1 cellular context compared by ENCODE assay signal in genomic region chr16:89972244-89973234, GRCh38.
TF ChIP-seq lines count a peak whose summit lies in the region.

No MANE protein-coding gene starts in this region.

TF ChIP-seq in GM12878, 131 proteins besides CTCF, POLR2A, EP300 and RAD21 (continues in another document):
- peak; percentile 72; the same call in 1 of the 2 replicates for TF ChIP-seq ZNF687 (IDR thresholded peaks at IDR 0.05)
- TF ChIP-seq KLF5 (IDR thresholded peaks at IDR 0.05; ENCODE audit: partially characterized antibody), result peak; percentile 49
- 0 out of 2 replicates have a peak, but pooled peaks have one; percentile 55 for TF ChIP-seq E2F4 (IDR thresholded peaks at IDR 0.05; ENCODE audit: low read depth, low read length)
- peak; percentile 29 for TF ChIP-seq MEF2B (IDR thresholded peaks at IDR 0.05; ENCODE audit: partially characterized antibody, poor library complexity, severe bottlenecking)
- peak; percentile 63; the same call in 1 of the 2 replicates for TF ChIP-seq ASH2L (IDR thresholded peaks at IDR 0.05; ENCODE audit: borderline replicate concordance, low read depth)
- peak; percentile 47; the same call in 1 of the 2 replicates for TF ChIP-seq MLLT1 (IDR thresholded peaks at IDR 0.05)
- TF ChIP-seq PML (IDR thresholded peaks at IDR 0.05; ENCODE audit: low read length), result peak; percentile 81
- TF ChIP-seq STAT1 (conservative IDR thresholded peaks at IDR 0.05), result peak; percentile 70; the same call in 1 of the 2 replicates
- peak; percentile 91 for TF ChIP-seq NKRF (conservative IDR thresholded peaks at IDR 0.05)
- TF ChIP-seq CBX5 (IDR thresholded peaks at IDR 0.05; ENCODE audit: low read depth), result no peak
- TF ChIP-seq RUNX3 (IDR thresholded peaks at IDR 0.05; ENCODE audit: low read length), result peak; percentile 30; the same call in 1 of the 2 replicates
- TF ChIP-seq SRF (IDR thresholded peaks at IDR 0.05; ENCODE audit: low read depth in 2 of 2, low read length in 2 of 2), result peak in 1 of 2 experiments; percentile 87; a peak in 2 of 4 replicates
- 0 out of 2 replicates have a peak, but pooled peaks have one; percentile 13 for TF ChIP-seq SREBF2 (IDR thresholded peaks at IDR 0.05; ENCODE audit: low read length)
- TF ChIP-seq RB1 (IDR thresholded peaks at IDR 0.05; ENCODE audit: borderline replicate concordance), result peak; percentile 94; the same call in 1 of the 2 replicates
- peak; percentile 40 for TF ChIP-seq SIX5 (IDR thresholded peaks at IDR 0.05; ENCODE audit: low read depth, low read length, severe bottlenecking)
- peak; percentile 90 for TF ChIP-seq SMAD5 (IDR thresholded peaks at IDR 0.05; ENCODE audit: low read depth)
- 0 out of 2 replicates have a peak, but pooled peaks have one; percentile 7 for TF ChIP-seq BCL11A (IDR thresholded peaks at IDR 0.05; ENCODE audit: low read depth, low read length)
- TF ChIP-seq MYC (IDR thresholded peaks at IDR 0.05; ENCODE audit: insufficient read depth, insufficient read length, insufficient replicate concordance, low read length, severe bottlenecking), result peak; percentile 50
- no peak for TF ChIP-seq RELA (IDR thresholded peaks at IDR 0.05; ENCODE audit: borderline replicate concordance, partially characterized antibody)
- no peak for TF ChIP-seq TCF7 (IDR thresholded peaks at IDR 0.05; ENCODE audit: borderline replicate concordance)
- TF ChIP-seq YY1 (IDR thresholded peaks at IDR 0.05; ENCODE audit: low read depth, low read length), result peak; percentile 86
- TF ChIP-seq HDAC6 (IDR thresholded peaks at IDR 0.05; ENCODE audit: unreplicated experiment), result peak; percentile 34
- peak; percentile 45; the same call in 1 of the 2 replicates for TF ChIP-seq ZNF24 (IDR thresholded peaks at IDR 0.05)
- no peak for TF ChIP-seq FOS (IDR thresholded peaks at IDR 0.05; ENCODE audit: borderline replicate concordance, extremely low read depth, insufficient read length)
- TF ChIP-seq, protein P1, sequence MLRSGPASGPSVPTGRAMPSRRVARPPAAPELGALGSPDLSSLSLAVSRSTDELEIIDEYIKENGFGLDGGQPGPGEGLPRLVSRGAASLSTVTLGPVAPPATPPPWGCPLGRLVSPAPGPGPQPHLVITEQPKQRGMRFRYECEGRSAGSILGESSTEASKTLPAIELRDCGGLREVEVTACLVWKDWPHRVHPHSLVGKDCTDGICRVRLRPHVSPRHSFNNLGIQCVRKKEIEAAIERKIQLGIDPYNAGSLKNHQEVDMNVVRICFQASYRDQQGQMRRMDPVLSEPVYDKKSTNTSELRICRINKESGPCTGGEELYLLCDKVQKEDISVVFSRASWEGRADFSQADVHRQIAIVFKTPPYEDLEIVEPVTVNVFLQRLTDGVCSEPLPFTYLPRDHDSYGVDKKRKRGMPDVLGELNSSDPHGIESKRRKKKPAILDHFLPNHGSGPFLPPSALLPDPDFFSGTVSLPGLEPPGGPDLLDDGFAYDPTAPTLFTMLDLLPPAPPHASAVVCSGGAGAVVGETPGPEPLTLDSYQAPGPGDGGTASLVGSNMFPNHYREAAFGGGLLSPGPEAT (IDR thresholded peaks at IDR 0.05; ENCODE audit: low read depth), result peak; percentile 46
- TF ChIP-seq MAX (IDR thresholded peaks at IDR 0.05; ENCODE audit: low read depth, low read length), result peak; percentile 46; the same call in 1 of the 2 replicates
- peak; percentile 32; the same call in 1 of the 2 replicates for TF ChIP-seq TCF12 (IDR thresholded peaks at IDR 0.05; ENCODE audit: low read depth, low read length)
- TF ChIP-seq, protein P2, sequence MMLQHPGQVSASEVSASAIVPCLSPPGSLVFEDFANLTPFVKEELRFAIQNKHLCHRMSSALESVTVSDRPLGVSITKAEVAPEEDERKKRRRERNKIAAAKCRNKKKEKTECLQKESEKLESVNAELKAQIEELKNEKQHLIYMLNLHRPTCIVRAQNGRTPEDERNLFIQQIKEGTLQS (IDR thresholded peaks at IDR 0.05; ENCODE audit: borderline replicate concordance, extremely low read depth, low read depth, low read length), result peak; percentile 81
- 0 out of 2 replicates have a peak, but pooled peaks have one; percentile 17 for TF ChIP-seq CBFB (IDR thresholded peaks at IDR 0.05; ENCODE audit: low read depth)
- peak; percentile 46; the same call in 1 of the 2 replicates for TF ChIP-seq MXI1 (IDR thresholded peaks at IDR 0.05; ENCODE audit: low read depth, low read length)
- TF ChIP-seq NR2F1 (conservative IDR thresholded peaks at IDR 0.05), result peak; percentile 87
- no peak for TF ChIP-seq JUNB (IDR thresholded peaks at IDR 0.05)
- TF ChIP-seq NR2C1 (IDR thresholded peaks at IDR 0.05), result peak; percentile 65
- no peak for TF ChIP-seq NFIC (IDR thresholded peaks at IDR 0.05; ENCODE audit: low read depth, low read length)
- TF ChIP-seq ZNF592 (IDR thresholded peaks at IDR 0.05), result no peak
- no peak for TF ChIP-seq CBX3 (IDR thresholded peaks at IDR 0.05; ENCODE audit: borderline replicate concordance, low read depth)
- TF ChIP-seq EGR1 (IDR thresholded peaks at IDR 0.05; ENCODE audit: borderline replicate concordance in 1 of 2, low read depth in 2 of 2, low read length in 2 of 2), result peak in 1 of 2 experiments; percentile 46; a peak in 1 of 3 replicates
- TF ChIP-seq NRF1 (conservative IDR thresholded peaks at IDR 0.05; ENCODE audit: low read depth, low read length), result peak; percentile 97
- TF ChIP-seq DPF2 (IDR thresholded peaks at IDR 0.05), result peak; percentile 78; the same call in 1 of the 2 replicates
- TF ChIP-seq CHD2 (IDR thresholded peaks at IDR 0.05; ENCODE audit: borderline replicate concordance, low read depth, low read length), result peak; percentile 91
- no peak for TF ChIP-seq SUZ12 (IDR thresholded peaks at IDR 0.05; ENCODE audit: unreplicated experiment)
- peak; percentile 86 for TF ChIP-seq LARP7 (IDR thresholded peaks at IDR 0.05)
- TF ChIP-seq IRF4 (IDR thresholded peaks at IDR 0.05; ENCODE audit: low read depth, low read length), result no peak
- TF ChIP-seq GATAD2B (conservative IDR thresholded peaks at IDR 0.05; ENCODE audit: low read depth), result peak; percentile 87
- TF ChIP-seq PBX3 (IDR thresholded peaks at IDR 0.05; ENCODE audit: insufficient replicate concordance, low read depth, low read length), result no peak
- peak; percentile 53; the same call in 1 of the 2 replicates for TF ChIP-seq TARDBP (IDR thresholded peaks at IDR 0.05; ENCODE audit: borderline replicate concordance)
- TF ChIP-seq POLR2AphosphoS5 (IDR thresholded peaks at IDR 0.05; ENCODE audit: low read length), result peak; percentile 92
- TF ChIP-seq RFX5 (IDR thresholded peaks at IDR 0.05; ENCODE audit: low read depth, low read length), result peak; percentile 47; the same call in 1 of the 2 replicates
- TF ChIP-seq ZNF207 (IDR thresholded peaks at IDR 0.05; ENCODE audit: borderline replicate concordance), result peak; percentile 68
- TF ChIP-seq EED (IDR thresholded peaks at IDR 0.05; ENCODE audit: low read depth), result no peak
- no peak for TF ChIP-seq FOXK2 (IDR thresholded peaks at IDR 0.05)
- peak; percentile 84 for TF ChIP-seq BACH1 (IDR thresholded peaks at IDR 0.05; ENCODE audit: borderline replicate concordance)
- TF ChIP-seq NBN (IDR thresholded peaks at IDR 0.05), result peak; percentile 81
